In genomic region chr20:61659652-61660346, GRCh38 we compare ENCODE assay signal across 18 cellular contexts.
"Had no signal": no experiment of that assay in that cellular context is flagged by ENCODE, and none has a peak within 500 bp of the region (broad histone marks: within the 10 kb centered on the region; RNA-seq: fewer than 3 reads in every experiment).

No MANE protein-coding gene starts in this region.

- H3K4me1 Mint-ChIP-seq: activated CD4-positive, alpha-beta T cell treated with anti-CD3 and anti-CD28 coated beads for 36 hours; activated CD8-positive, alpha-beta memory T cell treated with anti-CD3 and anti-CD28 coated beads, Interleukin-2, amount 10 ng/mL, durations not matched to agents 7 days and 5 days; activated naive CD8-positive, alpha-beta T cell treated with anti-CD3 and anti-CD28 coated beads for 36 hours; memory B cell had no signal

- ATAC-seq: activated CD4-positive, alpha-beta T cell treated with anti-CD3 and anti-CD28 coated beads for 36 hours; activated CD8-positive, alpha-beta memory T cell treated with anti-CD3 and anti-CD28 coated beads, Interleukin-2, amount 10 ng/mL, durations not matched to agents 7 days and 5 days; foreskin keratinocyte; left lung; pancreas; stimulated activated naive CD8-positive, alpha-beta T cell treated with anti-CD3 and anti-CD28 coated beads, Interleukin-15, Interleukin-2, amounts not matched to agents 100 U/mL and 50 U/mL, for 24 hours had no signal

- H3K27ac ChIP-seq: foreskin keratinocyte, left lung, neutrophil, pancreas, tibial artery had no signal

- DNase-seq: activated CD4-positive, alpha-beta T cell treated with anti-CD3 and anti-CD28 coated beads for 36 hours; activated CD4-positive, alpha-beta T cell treated with anti-CD3 and anti-CD28 coated beads, Interleukin-2, amount 50 U/mL, for 48 hours; activated CD8-positive, alpha-beta memory T cell treated with anti-CD3 and anti-CD28 coated beads, Interleukin-2, amount 10 ng/mL, durations not matched to agents 7 days and 5 days; activated naive CD8-positive, alpha-beta T cell treated with anti-CD3 and anti-CD28 coated beads for 36 hours; amniotic stem cell; foreskin keratinocyte; kidney; left lung; pancreas; stimulated activated CD4-positive, alpha-beta T cell treated with anti-CD3 and anti-CD28 coated beads, Interleukin-12 subunit alpha, Interleukin-12 subunit beta, amount 100 ng/mL, for 4 hours; stimulated activated CD4-positive, alpha-beta T cell treated with anti-CD3 and anti-CD28 coated beads, Interleukin-1b, Interleukin-23, amount 100 ng/mL, for 48 hours; stimulated activated naive CD8-positive, alpha-beta T cell treated with anti-CD3 and anti-CD28 coated beads, Interleukin-15, Interleukin-2, amounts not matched to agents 100 U/mL and 50 U/mL, for 24 hours; substantia nigra; tibial artery had no signal

- H3K36me3 Mint-ChIP-seq: activated CD8-positive, alpha-beta memory T cell treated with anti-CD3 and anti-CD28 coated beads, Interleukin-2, amount 10 ng/mL, durations not matched to agents 7 days and 5 days; activated naive CD8-positive, alpha-beta T cell treated with anti-CD3 and anti-CD28 coated beads for 36 hours; memory B cell had no signal

- H3K27me3 Mint-ChIP-seq: activated CD4-positive, alpha-beta T cell treated with anti-CD3 and anti-CD28 coated beads for 36 hours; activated CD8-positive, alpha-beta memory T cell treated with anti-CD3 and anti-CD28 coated beads, Interleukin-2, amount 10 ng/mL, durations not matched to agents 7 days and 5 days; activated naive CD8-positive, alpha-beta T cell treated with anti-CD3 and anti-CD28 coated beads for 36 hours; memory B cell had no signal

- H3K9me3 Mint-ChIP-seq: activated naive CD8-positive, alpha-beta T cell treated with anti-CD3 and anti-CD28 coated beads for 36 hours; memory B cell; T-helper 2 cell treated with Interferon-gamma antibody and Interleukin-4, amounts not matched to agents 5 μg/mL and 100 μg/mL, for 36 hours had no signal

- H3K4me3 Mint-ChIP-seq: activated CD4-positive, alpha-beta T cell treated with anti-CD3 and anti-CD28 coated beads for 36 hours; activated CD8-positive, alpha-beta memory T cell treated with anti-CD3 and anti-CD28 coated beads, Interleukin-2, amount 10 ng/mL, durations not matched to agents 7 days and 5 days; activated naive CD8-positive, alpha-beta T cell treated with anti-CD3 and anti-CD28 coated beads for 36 hours; memory B cell; T-helper 2 cell treated with Interferon-gamma antibody and Interleukin-4, amounts not matched to agents 5 μg/mL and 100 μg/mL, for 36 hours had no signal

- FAIRE-seq: kidney, pancreas, TTC549 had no signal

- H3K9me3 ChIP-seq: neutrophil, pancreas, tibial artery had no signal

- H3K36me3 ChIP-seq: left lung, neutrophil, pancreas, tibial artery had no signal

- H3K27ac Mint-ChIP-seq: activated CD4-positive, alpha-beta T cell treated with anti-CD3 and anti-CD28 coated beads for 36 hours; activated CD8-positive, alpha-beta memory T cell treated with anti-CD3 and anti-CD28 coated beads, Interleukin-2, amount 10 ng/mL, durations not matched to agents 7 days and 5 days; activated naive CD8-positive, alpha-beta T cell treated with anti-CD3 and anti-CD28 coated beads for 36 hours; memory B cell; T-helper 2 cell treated with Interferon-gamma antibody and Interleukin-4, amounts not matched to agents 5 μg/mL and 100 μg/mL, for 36 hours had no signal

- H3K4me3 ChIP-seq: left lung, pancreas, tibial artery had no signal

- H3K27me3 ChIP-seq: neutrophil, pancreas had no signal

- H3K4me1 ChIP-seq: foreskin keratinocyte, left lung, pancreas, tibial artery had no signal
